In genomic region chr1:192053661-192054060, GRCh38 we compare ENCODE assay signal across 12 cellular contexts.
"Had no signal": no experiment of that assay in that cellular context is flagged by ENCODE, and none has a peak within 500 bp of the region (broad histone marks: within the 10 kb centered on the region; RNA-seq: fewer than 3 reads in every experiment).

No MANE protein-coding gene starts in this region.

- H3K27ac ChIP-seq: lower lobe of right lung, stomach, tibial artery had no signal

- H3K4me3 ChIP-seq: lower lobe of right lung, stomach, tibial artery had no signal

- ATAC-seq: activated T-cell treated with anti-CD3 and anti-CD28 coated beads, Interleukin-2, amount 50 U/mL, for 72 hours; effector memory CD8-positive, alpha-beta T cell; lower lobe of right lung; sciatic nerve had no signal

- H3K36me3 ChIP-seq: lower lobe of right lung, stomach, tibial artery had no signal

- DNase-seq: activated CD4-positive, alpha-beta T cell treated with anti-CD3 and anti-CD28 coated beads, Interleukin-2, amount 10 ng/mL, durations not matched to agents 7 days and 5 days; activated CD8-positive, alpha-beta memory T cell treated with anti-CD3 and anti-CD28 coated beads, Interleukin-2, amount 50 U/mL, for 48 hours; activated gamma-delta T cell treated with Interleukin-2 at 50 U/mL for 16 hours; activated T-cell treated with anti-CD3 and anti-CD28 coated beads, Interleukin-2, amount 50 U/mL, for 72 hours; dermis blood vessel endothelial cell; effector memory CD8-positive, alpha-beta T cell; lower lobe of right lung; stimulated activated CD4-positive, alpha-beta T cell treated with anti-CD3 and anti-CD28 coated beads, Interleukin-1b, Interleukin-23, amount 100 ng/mL, for 48 hours; stomach; T-helper 9 cell; tibial artery had no signal

- H3K27me3 ChIP-seq: stomach, tibial artery had no signal

- H3K9me3 ChIP-seq: lower lobe of right lung, tibial artery had no signal

- H3K4me1 ChIP-seq: lower lobe of right lung had no signal
